Comparison of ENCODE assay signal across 18 cellular contexts in genomic region chr4:52963976-52964375, GRCh38.
"Had no signal": no experiment of that assay in that cellular context is flagged by ENCODE, and none has a peak within 500 bp of the region (broad histone marks: within the 10 kb centered on the region; RNA-seq: fewer than 3 reads in every experiment).

No MANE protein-coding gene starts in this region.

- DNase-seq: KBM-7; MG63; NCI-H1092; NCI-H1417; NCI-H1436 treated with DMSO at 0.1 percent for 48 hours; NCI-H187; NCI-H2029; NCI-H2081 treated with DMSO at 0.1 percent for 48 hours; NCI-H2171; NCI-H226; NCI-H524; NCI-H526 treated with DMSO at 0.1 percent for 48 hours; NCI-H748 treated with DMSO at 0.1 percent for 48 hours; NK-92 treated with Interleukin-12 subunit alpha and Interleukin-12 subunit beta, amount 100 ng/mL, for 24 hours; OCI-M1; PC-9; Peyer's patch; SIG-M5 had no signal
